Comparison of ENCODE assay signal across 1 cellular context in genomic region chr16:89557936-89558490, GRCh38.
TF ChIP-seq lines count a peak whose summit lies in the region.

No MANE protein-coding gene starts in this region.

TF ChIP-seq in GM12878, 131 proteins besides CTCF, POLR2A, EP300 and RAD21:
- TF ChIP-seq KLF5 (IDR thresholded peaks at IDR 0.05; ENCODE audit: partially characterized antibody) (no peak), NFIC (IDR thresholded peaks at IDR 0.05; ENCODE audit: low read depth, low read length) (no peak), POU2F2 (IDR thresholded peaks at IDR 0.05; ENCODE audit: borderline replicate concordance, low read depth, low read length) (no peak), PKNOX1 (IDR thresholded peaks at IDR 0.05) (no peak), ZNF592 (IDR thresholded peaks at IDR 0.05) (no peak), TARDBP (IDR thresholded peaks at IDR 0.05; ENCODE audit: borderline replicate concordance) (no peak), ZNF274 (IDR thresholded peaks at IDR 0.05; ENCODE audit: insufficient read depth, insufficient read length) (no peak), ELK1 (IDR thresholded peaks at IDR 0.05; ENCODE audit: low read depth, low read length) (no peak), IKZF2 (IDR thresholded peaks at IDR 0.05) (no peak), SRF (IDR thresholded peaks at IDR 0.05; ENCODE audit: low read depth in 2 of 2, low read length in 2 of 2) (no peak)
